ENCODE assay signal across 8 cellular contexts in the genomic region with DNA sequence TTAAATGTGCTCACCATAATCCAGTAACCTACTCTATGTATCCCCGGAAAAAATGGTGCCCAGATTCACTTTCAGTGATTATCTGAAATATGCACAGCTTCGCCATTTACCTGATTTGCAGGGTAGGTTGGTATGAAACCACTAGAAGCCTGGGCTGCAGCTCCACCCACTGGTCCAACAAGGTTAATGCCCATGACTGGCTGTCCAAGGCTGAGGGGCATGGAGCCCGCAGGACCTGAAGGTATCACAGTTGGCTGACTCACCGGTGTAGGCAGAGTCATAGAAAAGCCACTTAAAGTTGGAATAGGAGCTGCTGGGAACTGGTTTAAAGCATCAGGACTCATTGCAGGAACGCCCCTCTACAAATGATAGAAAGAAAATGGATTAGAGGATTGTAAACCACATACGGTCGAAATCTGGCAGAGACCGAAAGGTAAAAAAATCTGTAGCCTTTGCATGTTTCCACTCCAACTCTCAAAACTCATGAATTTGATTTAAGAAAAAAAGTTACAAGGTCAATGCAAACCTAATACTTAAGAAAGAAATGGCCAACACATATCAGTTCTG. TPM values are rescaled to one million over a fixed set of nuclear protein-coding genes. Genes with fewer than 3 reads are reported as not detected.
DNase-seq lines count a peak whose midpoint lies in the region; ATAC-seq and TF ChIP-seq lines count a peak whose summit lies in the region.

No MANE protein-coding gene starts in this region.

- H3K4me1 ChIP-seq in osteoblast (ENCODE audit: insufficient read depth, low read length) = no peaks in the 10 kb centered on the region

- no peak overlapping the region for H3K27ac Mint-ChIP-seq in activated T-helper 1 cell treated with anti-CD3 and anti-CD28 coated beads, Interleukin-12 subunit alpha, Interleukin-12 subunit beta, Interleukin-2, Interleukin-4 antibody, amounts not matched to agents 30 ng/mL and 10 ng/mL and 1 ng/mL, durations not matched to agents 14 hours and 24 hours and 36 hours

- H3K27ac ChIP-seq in osteoblast (ENCODE audit: low read depth, low read length) = peak overlapping the region; percentile 44

- no peaks in the 10 kb centered on the region for H3K79me2 ChIP-seq in osteoblast (ENCODE audit: insufficient read depth, low read length)

- no peak overlapping the region for H3K4me3 Mint-ChIP-seq in activated T-helper 1 cell treated with anti-CD3 and anti-CD28 coated beads, Interleukin-12 subunit alpha, Interleukin-12 subunit beta, Interleukin-2, Interleukin-4 antibody, amounts not matched to agents 30 ng/mL and 10 ng/mL and 1 ng/mL, durations not matched to agents 14 hours and 24 hours and 36 hours

- no peaks in the 10 kb centered on the region for H3K9me3 ChIP-seq in osteoblast (ENCODE audit: low read depth, low read length)

- H3K27me3 ChIP-seq in osteoblast (ENCODE audit: insufficient read depth, low read length) = no peaks in the 10 kb centered on the region

- H3K4me1 Mint-ChIP-seq in activated T-helper 1 cell treated with anti-CD3 and anti-CD28 coated beads, Interleukin-12 subunit alpha, Interleukin-12 subunit beta, Interleukin-2, Interleukin-4 antibody, amounts not matched to agents 30 ng/mL and 10 ng/mL and 1 ng/mL, durations not matched to agents 14 hours and 24 hours and 36 hours (ENCODE audit: low read depth) = no peaks in the 10 kb centered on the region

- H3K4me2 ChIP-seq in osteoblast (ENCODE audit: insufficient read depth, low read length) = no peak overlapping the region

- H3K36me3 ChIP-seq in osteoblast (ENCODE audit: insufficient read depth, low read length) = peaks cover 39% of the 10 kb centered on the region

- H4K20me1 ChIP-seq in osteoblast (ENCODE audit: insufficient read depth, low read length) = no peaks in the 10 kb centered on the region

- H2AFZ ChIP-seq in osteoblast (ENCODE audit: low read length) = no peak overlapping the region

- no peak for ATAC-seq in HG02588 (IDR thresholded peaks at IDR 0.05; ENCODE audit: unreplicated experiment)

- DNase-seq in NOMO-1 treated with DMSO at 0.1 percent for 48 hours (lab: John Stamatoyannopoulos, UW; ENCODE audit: unreplicated experiment) (peak; percentile 11), NOMO-1 treated with dmso at 0.1 percent for 144 hours (lab: John Stamatoyannopoulos, UW; ENCODE audit: unreplicated experiment) (no peak), MV-4-11 (lab: John Stamatoyannopoulos, UW) (peak; percentile 7), fibroblast of gingiva (ENCODE audit: low read depth) (peak; percentile 15), osteoblast (ENCODE audit: insufficient read length, low spot score, missing footprints) (peak; percentile 93)
- peak; percentile 6 for DNase-seq in activated CD4-positive, alpha-beta T cell treated with anti-CD3 and anti-CD28 coated beads, Interleukin-2, amount 50 U/mL, for 1 hour
- DNase-seq in activated T-helper 1 cell treated with anti-CD3 and anti-CD28 coated beads, Interleukin-12 subunit alpha, Interleukin-12 subunit beta, Interleukin-2, Interleukin-4 antibody, amounts not matched to agents 30 ng/mL and 10 ng/mL and 1 ng/mL, durations not matched to agents 14 hours and 24 hours and 36 hours (ENCODE audit: low spot score) = no peak

- H3K27me3 Mint-ChIP-seq in activated T-helper 1 cell treated with anti-CD3 and anti-CD28 coated beads, Interleukin-12 subunit alpha, Interleukin-12 subunit beta, Interleukin-2, Interleukin-4 antibody, amounts not matched to agents 30 ng/mL and 10 ng/mL and 1 ng/mL, durations not matched to agents 14 hours and 24 hours and 36 hours (ENCODE audit: insufficient read depth) = no peaks in the 10 kb centered on the region

- TF ChIP-seq CTCF in osteoblast (IDR thresholded peaks at IDR 0.05; ENCODE audit: extremely low read depth, low read depth, low read length) = peak; percentile 74

- peaks cover 47% of the 10 kb centered on the region for H3K36me3 Mint-ChIP-seq in activated T-helper 1 cell treated with anti-CD3 and anti-CD28 coated beads, Interleukin-12 subunit alpha, Interleukin-12 subunit beta, Interleukin-2, Interleukin-4 antibody, amounts not matched to agents 30 ng/mL and 10 ng/mL and 1 ng/mL, durations not matched to agents 14 hours and 24 hours and 36 hours (ENCODE audit: low read depth)

- H3K9me3 Mint-ChIP-seq in activated T-helper 1 cell treated with anti-CD3 and anti-CD28 coated beads, Interleukin-12 subunit alpha, Interleukin-12 subunit beta, Interleukin-2, Interleukin-4 antibody, amounts not matched to agents 30 ng/mL and 10 ng/mL and 1 ng/mL, durations not matched to agents 14 hours and 24 hours and 36 hours = no peaks in the 10 kb centered on the region

- no peak overlapping the region for H3K4me3 ChIP-seq in osteoblast (ENCODE audit: insufficient read depth, low read length)

- intact Hi-C loops in activated T-helper 1 cell treated with anti-CD3 and anti-CD28 coated beads, Interleukin-12 subunit alpha, Interleukin-12 subunit beta, Interleukin-2, Interleukin-4 antibody, amounts not matched to agents 30 ng/mL and 10 ng/mL and 1 ng/mL, durations not matched to agents 14 hours and 24 hours and 36 hours (cut with micrococcal nuclease) = loop anchor here (1.0 kb wide), 1 partner anchor 140 kb away; no protein-coding TSS in a partner anchor

RNA-seq across cellular contexts. Expression of a gene that starts 38.6 kb away (rescaled TPM):
- total RNA-seq in osteoblast = 23.9 and 24.8 TPM in 2 replicates
- total RNA-seq in activated T-helper 1 cell treated with anti-CD3 and anti-CD28 coated beads, Interleukin-12 subunit alpha, Interleukin-12 subunit beta, Interleukin-2, Interleukin-4 antibody, amounts not matched to agents 30 ng/mL and 10 ng/mL and 1 ng/mL, durations not matched to agents 14 hours and 24 hours and 36 hours = 51.3 and 51.4 TPM in 2 replicates

Comparison
In these comparisons a context has a peak if more than half of its experiments do, and no peak if none do; other contexts are left out.
1. DNase-seq: peak in NOMO-1 treated with DMSO at 0.1 percent for 48 hours (single experiment), MV-4-11 (single experiment), activated CD4-positive, alpha-beta T cell treated with anti-CD3 and anti-CD28 coated beads, Interleukin-2, amount 50 U/mL, for 1 hour (single experiment), fibroblast of gingiva (single experiment) and osteoblast (single experiment); none in NOMO-1 treated with dmso at 0.1 percent for 144 hours (single experiment) and activated T-helper 1 cell treated with anti-CD3 and anti-CD28 coated beads, Interleukin-12 subunit alpha, Interleukin-12 subunit beta, Interleukin-2, Interleukin-4 antibody, amounts not matched to agents 30 ng/mL and 10 ng/mL and 1 ng/mL, durations not matched to agents 14 hours and 24 hours and 36 hours (single experiment).